Comparison of ENCODE assay signal across 1 cellular context in the genomic region with DNA sequence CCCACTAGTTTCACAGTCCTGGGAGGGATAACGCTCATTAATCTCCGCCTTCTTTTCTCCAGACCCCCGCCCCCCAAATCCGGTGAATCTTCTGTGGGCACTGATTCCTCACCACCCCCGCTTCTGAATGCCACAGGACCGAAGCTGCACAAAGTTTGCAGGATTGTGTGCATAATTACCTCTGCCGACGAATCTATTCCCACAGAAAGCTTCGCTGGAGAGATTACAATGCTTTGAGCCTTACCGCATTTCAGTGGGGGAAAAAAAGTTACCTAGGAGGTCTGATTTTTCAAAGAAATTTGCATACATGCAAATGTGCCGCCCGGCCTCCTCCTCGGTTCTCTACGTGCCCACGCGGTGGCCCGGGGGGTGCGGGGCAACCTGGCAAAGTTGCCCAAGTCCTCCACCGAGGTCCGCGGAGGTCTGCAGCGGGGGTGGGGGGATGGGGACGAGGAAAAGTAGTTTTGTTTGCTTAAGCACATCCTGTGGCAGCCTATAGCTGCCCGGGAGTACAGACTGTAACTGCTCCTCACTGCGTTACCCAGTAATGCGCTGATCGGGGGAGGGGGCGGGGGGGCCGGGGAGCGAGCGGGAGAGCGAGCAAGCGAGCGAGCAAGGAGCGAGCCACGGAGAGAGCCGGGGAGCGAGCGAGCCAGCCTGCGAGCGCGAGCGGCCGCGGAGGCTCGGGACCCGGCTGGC.
TF ChIP-seq lines count a peak whose summit lies in the region.

No MANE protein-coding gene starts in this region.

TF ChIP-seq in HepG2, 621 proteins besides CTCF, POLR2A, EP300 and RAD21 (continued from another document and continues in another):
- TF ChIP-seq THAP9 (CRISPR knock-in tag; IDR thresholded peaks at IDR 0.05; ENCODE audit: borderline replicate concordance), result 0 out of 2 replicates have a peak, but pooled peaks have one; percentile 32
- no peak for TF ChIP-seq ZNF672 (CRISPR knock-in tag; IDR thresholded peaks at IDR 0.05)
- TF ChIP-seq PATZ1 (CRISPR knock-in tag; IDR thresholded peaks at IDR 0.05), result peak; percentile 79; the same call in 1 of the 2 replicates
- TF ChIP-seq CSRNP2 (CRISPR knock-in tag; conservative IDR thresholded peaks at IDR 0.05; ENCODE audit: low read depth), result no peak
- TF ChIP-seq ZNF18 (CRISPR knock-in tag; IDR thresholded peaks at IDR 0.05; ENCODE audit: insufficient replicate concordance), result no peak
- TF ChIP-seq ATRX (CRISPR knock-in tag; IDR thresholded peaks at IDR 0.05; ENCODE audit: borderline replicate concordance), result no peak
- no peak for TF ChIP-seq CBX2 (IDR thresholded peaks at IDR 0.05; ENCODE audit: low read depth, low read length)
- TF ChIP-seq CBX2 (CRISPR knock-in tag; IDR thresholded peaks at IDR 0.05; ENCODE audit: low read depth), result no peak
- TF ChIP-seq DZIP1 (CRISPR knock-in tag; IDR thresholded peaks at IDR 0.05), result no peak
- no peak for TF ChIP-seq ZUFSP (CRISPR knock-in tag; IDR thresholded peaks at IDR 0.05; ENCODE audit: borderline replicate concordance)
- TF ChIP-seq SRF (IDR thresholded peaks at IDR 0.05; ENCODE audit: low read depth, low read length), result no peak
- TF ChIP-seq SETDB1 (CRISPR knock-in tag; IDR thresholded peaks at IDR 0.05; ENCODE audit: borderline replicate concordance), result no peak
- TF ChIP-seq, protein P1, sequence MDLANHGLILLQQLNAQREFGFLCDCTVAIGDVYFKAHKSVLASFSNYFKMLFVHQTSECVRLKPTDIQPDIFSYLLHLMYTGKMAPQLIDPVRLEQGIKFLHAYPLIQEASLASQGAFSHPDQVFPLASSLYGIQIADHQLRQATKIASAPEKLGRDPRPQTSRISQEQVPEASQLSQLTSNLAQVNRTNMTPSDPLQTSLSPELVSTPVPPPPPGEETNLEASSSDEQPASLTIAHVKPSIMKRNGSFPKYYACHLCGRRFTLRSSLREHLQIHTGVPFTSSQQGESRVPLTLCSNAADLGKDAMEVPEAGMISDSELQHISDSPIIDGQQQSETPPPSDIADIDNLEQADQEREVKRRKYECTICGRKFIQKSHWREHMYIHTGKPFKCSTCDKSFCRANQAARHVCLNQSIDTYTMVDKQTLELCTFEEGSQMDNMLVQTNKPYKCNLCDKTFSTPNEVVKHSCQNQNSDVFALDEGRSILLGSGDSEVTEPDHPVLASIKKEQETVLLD (CRISPR knock-in tag; IDR thresholded peaks at IDR 0.05; ENCODE audit: low read depth), result no peak; the same call in 1 of the 2 replicates
- TF ChIP-seq MZF1 (CRISPR knock-in tag; IDR thresholded peaks at IDR 0.05; ENCODE audit: borderline replicate concordance), result no peak
- TF ChIP-seq PHF20 (CRISPR knock-in tag; IDR thresholded peaks at IDR 0.05), result no peak
- TF ChIP-seq SNAI1 (CRISPR knock-in tag; IDR thresholded peaks at IDR 0.05; ENCODE audit: borderline replicate concordance), result no peak
- no peak for TF ChIP-seq ZNF20 (CRISPR knock-in tag; IDR thresholded peaks at IDR 0.05)
- TF ChIP-seq ZNF574 (CRISPR knock-in tag; IDR thresholded peaks at IDR 0.05), result peak; percentile 64; the same call in 1 of the 2 replicates
- TF ChIP-seq ZNF776 (CRISPR knock-in tag; IDR thresholded peaks at IDR 0.05), result no peak
- peak; percentile 57 for TF ChIP-seq PAXIP1 (CRISPR knock-in tag; conservative IDR thresholded peaks at IDR 0.05)
- TF ChIP-seq HINFP (CRISPR knock-in tag; IDR thresholded peaks at IDR 0.05; ENCODE audit: low read depth), result peak; percentile 95
- peak; percentile 69; the same call in 1 of the 2 replicates for TF ChIP-seq MAZ (IDR thresholded peaks at IDR 0.05; ENCODE audit: borderline replicate concordance, low read depth, low read length)
- TF ChIP-seq MAZ (CRISPR knock-in tag; IDR thresholded peaks at IDR 0.05; ENCODE audit: low read depth), result no peak; the same call in 1 of the 2 replicates
